Comparison of ENCODE assay signal across 11 cellular contexts in genomic region chr22:20464096-20464614, GRCh38. TPM values are rescaled to one million over a fixed set of nuclear protein-coding genes. Genes with fewer than 3 reads are reported as not detected.
DNase-seq lines count a peak whose midpoint lies in the region; ATAC-seq and TF ChIP-seq lines count a peak whose summit lies in the region.
"Had no signal": no experiment of that assay in that cellular context is flagged by ENCODE, and none has a peak within 500 bp of the region (broad histone marks: within the 10 kb centered on the region; RNA-seq: fewer than 3 reads in every experiment).

No MANE protein-coding gene starts in this region.

- H3K4me2 ChIP-seq in OCI-LY3 (ENCODE audit: low read length), result peak overlapping the region; percentile 62

- H3K4me3 ChIP-seq in OCI-LY3 (ENCODE audit: low read length) (peak overlapping the region; percentile 6; the same call in 1 of the 2 replicates), mucosa of rectum (ENCODE audit: low read length in 2 of 2) (no peak overlapping the region)
- H3K4me3 ChIP-seq: right atrium auricular region had no signal

- H3K36me3 ChIP-seq in OCI-LY3 (replicated peaks; ENCODE audit: low read depth, low read length) (peaks cover 22% of the 10 kb centered on the region), mucosa of rectum (ENCODE audit: control insufficient read depth in 2 of 2, insufficient read depth in 2 of 2, low read length in 2 of 2) (peaks cover 7 to 16% of the 10 kb centered on the region in 2 donors)
- H3K36me3 ChIP-seq: right atrium auricular region had no signal

- H3K27me3 ChIP-seq in OCI-LY3 (ENCODE audit: low read depth, low read length) (no peaks in the 10 kb centered on the region), mucosa of rectum (ENCODE audit: control insufficient read depth in 2 of 2, insufficient read depth in 2 of 2, low read length in 2 of 2) (no peaks in the 10 kb centered on the region)
- H3K27me3 ChIP-seq: right atrium auricular region had no signal

- H3K9ac ChIP-seq in OCI-LY3 (ENCODE audit: low read length) (no peak overlapping the region; the same call in 1 of the 2 replicates), mucosa of rectum (ENCODE audit: low read depth in 1 of 2, low read length in 2 of 2) (peak overlapping the region in 1 of 2 donors; percentile 32)

- ATAC-seq in GM21390 (IDR thresholded peaks at IDR 0.05; ENCODE audit: unreplicated experiment) (no peak), left lobe of liver (no peak)
- ATAC-seq: Panc1 had no signal

- no peak overlapping the region for H2AFZ ChIP-seq in OCI-LY3 (ENCODE audit: low read depth, low read length)

- no peaks in the 10 kb centered on the region for H3K79me2 ChIP-seq in OCI-LY3 (ENCODE audit: low read length)

- H3K9me3 ChIP-seq in OCI-LY3 (ENCODE audit: insufficient read depth, low read length) (no peaks in the 10 kb centered on the region), mucosa of rectum (ENCODE audit: control insufficient read depth in 2 of 2, low read length in 2 of 2) (no peaks in the 10 kb centered on the region)
- H3K9me3 ChIP-seq: right atrium auricular region had no signal

- peak; percentile 36 for DNase-seq in activated T-cell treated with anti-CD3 and anti-CD28 coated beads for 4 hours
- peak; percentile 19 to 80 (median 65) for DNase-seq in stimulated activated naive CD4-positive, alpha-beta T cell (lab: John Stamatoyannopoulos, UW)
- DNase-seq in NCI-H2081 (lab: John Stamatoyannopoulos, UW), result no peak
- DNase-seq in COLO829 (ENCODE audit: low spot score), result no peak
- DNase-seq in left lobe of liver (ENCODE audit: low spot score), result no peak
- DNase-seq: HCEC 1CT had no signal

- peaks cover 13% of the 10 kb centered on the region for H4K20me1 ChIP-seq in OCI-LY3 (ENCODE audit: insufficient read depth, low read length)

- H3K4me1 ChIP-seq in OCI-LY3 (ENCODE audit: low read length) (peaks cover 21% of the 10 kb centered on the region), mucosa of rectum (ENCODE audit: control insufficient read depth in 2 of 2, insufficient read depth in 2 of 2, low read length in 2 of 2) (peaks cover 3 to 11% of the 10 kb centered on the region in 2 donors)

- TF ChIP-seq CTCF in OCI-LY3 (IDR thresholded peaks at IDR 0.05; ENCODE audit: low read depth, low read length), result no peak

- peak overlapping the region; percentile 63 for H3K27ac ChIP-seq in OCI-LY3 (ENCODE audit: low read length)
- H3K27ac ChIP-seq in mucosa of rectum (ENCODE audit: low read depth in 2 of 2, low read length in 2 of 2), result peak overlapping the region; percentile 28 to 82
- H3K27ac ChIP-seq: right atrium auricular region had no signal

RNA-seq across cellular contexts. Expression of gene SCARF2, which starts 26.5 kb away (rescaled TPM):
- 2.2 TPM for total RNA-seq in left lobe of liver

RNA-seq across cellular contexts. Expression of gene KLHL22, which starts 31.4 kb away (rescaled TPM):
- total RNA-seq in left lobe of liver, result 13.3 TPM

RNA-seq across cellular contexts. Expression of gene MED15, which starts 43.3 kb away (rescaled TPM):
- total RNA-seq in left lobe of liver, result 26.2 TPM

Comparison
In these comparisons a context has a peak if more than half of its experiments do, and no peak if none do; other contexts are left out.
1. DNase-seq: peak in activated T-cell treated with anti-CD3 and anti-CD28 coated beads for 4 hours (single experiment) and stimulated activated naive CD4-positive, alpha-beta T cell (6 of 6); none in NCI-H2081 (0 of 2), COLO829 (single experiment) and left lobe of liver (single experiment).